In genomic region chr20:50731055-50731929, GRCh38 we compare ENCODE assay signal across 8 cellular contexts. TPM values are rescaled to one million over a fixed set of nuclear protein-coding genes. Genes with fewer than 3 reads are reported as not detected.
A peak's percentile ranks its signal among the peaks of the same experiment; 100 is the strongest.
DNase-seq lines count a peak whose midpoint lies in the region; ATAC-seq, FAIRE-seq and TF ChIP-seq lines count a peak whose summit lies in the region.

Gene PARD6B (plus strand): TSS chr20:50731580. CDS start chr20:50731787, 207 bp downstream.

- peak; percentile 100 for DNase-seq in Calu3
- DNase-seq in HUDEP-2 (lab: John Stamatoyannopoulos, UW; ENCODE audit: unreplicated experiment in 76 of 76), result peak in 75 of 76 experiments; percentile 49 to 99 (median 97)
- peak; percentile 97 for DNase-seq in NOMO-1 treated with DMSO at 0.1 percent for 48 hours (lab: John Stamatoyannopoulos, UW; ENCODE audit: unreplicated experiment)
- DNase-seq in activated CD8-positive, alpha-beta memory T cell treated with anti-CD3 and anti-CD28 coated beads, Interleukin-2, amount 10 ng/mL, durations not matched to agents 7 days and 5 days, result peak; percentile 99
- DNase-seq in H1 (ENCODE audit: low read depth in 1 of 2, low spot score in 2 of 2), result peak; percentile 98 to 99
- peak; percentile 99 for DNase-seq in mesendoderm
- DNase-seq in stimulated activated CD8-positive, alpha-beta memory T cell treated with anti-CD3 and anti-CD28 coated beads, Interleukin-12 subunit alpha, Interleukin-12 subunit beta, amount 100 ng/mL, for 24 hours (ENCODE audit: extremely low read depth), result peak; percentile 99

- POLR2A ChIA-PET in H1 (lab: Charles Lee; ENCODE audit: partially characterized antibody), result interaction anchor here (0.9 to 2.3 kb wide), 10 partner anchors 10 to 95 kb away, joined by 3 to 6 read pairs (median 4); no protein-coding TSS in a partner anchor

- H3K79me1 ChIP-seq in H1 (ENCODE audit: low read depth, low read length), result no peaks in the 10 kb centered on the region
- H3K79me1 ChIP-seq in mesendoderm (ENCODE audit: low read length), result peaks cover 2% of the 10 kb centered on the region

- H3K4me1 ChIP-seq in H1 (replicated peaks in 1 of 4; ENCODE audit: control insufficient read depth in 3 of 4, insufficient read depth in 4 of 4, low read length in 3 of 4), result peaks cover 2 to 9% (median 6%) of the 10 kb centered on the region in 4 experiments; a peak in 5 of 7 replicates
- peaks cover 6% of the 10 kb centered on the region for H3K4me1 ChIP-seq in mesendoderm (ENCODE audit: control insufficient read depth, low read depth, low read length)

- WGBS in H1 (ENCODE audit: extremely low coverage in 1 of 2, insufficient coverage in 1 of 2, insufficient read length in 1 of 2, insufficient replicate concordance in 2 of 2, low coverage in 1 of 2, low lambda C conversion rate in 2 of 2, missing lambda C conversion rate in 1 of 2), 2 experiments, result 2% methylated on average over 40 of the region's 114 CpGs; no CpG with 5 or more reads in 1 of the 2 experiments
- WGBS in mesendoderm (ENCODE audit: extremely low coverage, insufficient coverage, low lambda C conversion rate), result no CpG with 5 or more reads among the region's 114 CpGs

- intact Hi-C loops in Calu3 (cut with micrococcal nuclease; ENCODE audit: unreplicated experiment), result no loop called here

- peak within 1 kb of the TSS; percentile 88 for H3K18ac ChIP-seq in H1 (ENCODE audit: extremely low read depth, low read length)
- H3K18ac ChIP-seq in mesendoderm (ENCODE audit: low read length), result peak within 1 kb of the TSS; percentile 95

- H3K27me3 ChIP-seq in H1 (replicated peaks in 1 of 4; ENCODE audit: control insufficient read depth in 3 of 4, extremely low read depth in 1 of 4, insufficient read depth in 3 of 4, low read length in 3 of 4) (no peaks in the 10 kb centered on the region), mesendoderm (ENCODE audit: insufficient read depth, low read length, poor library complexity) (no peaks in the 10 kb centered on the region)

- H3K27ac Mint-ChIP-seq in Calu3 (ENCODE audit: unreplicated experiment), result peak within 1 kb of the TSS; percentile 99
- peak within 1 kb of the TSS; percentile 81 for H3K27ac Mint-ChIP-seq in activated CD8-positive, alpha-beta memory T cell treated with anti-CD3 and anti-CD28 coated beads, Interleukin-2, amount 10 ng/mL, durations not matched to agents 7 days and 5 days

- H3K23ac ChIP-seq in H1 (ENCODE audit: insufficient read length) (no peak within 1 kb of the TSS), mesendoderm (ENCODE audit: low read length) (peak within 1 kb of the TSS; percentile 95)

- no peaks in the 10 kb centered on the region for H3K9me3 ChIP-seq in H1 (ENCODE audit: insufficient read depth in 2 of 2, low read depth in 1 of 2, low read length in 1 of 2)

- FAIRE-seq in H1 (lab: Jason Lieb, UNC), result no peak

- peak within 1 kb of the TSS; percentile 45 for H3K4ac ChIP-seq in H1 (replicated peaks; ENCODE audit: insufficient read length, low read depth, low read length)
- H3K4ac ChIP-seq in mesendoderm (ENCODE audit: low read depth, low read length), result peak within 1 kb of the TSS; percentile 82

- H3K27ac ChIP-seq in H1 (ENCODE audit: low read depth, low read length), result peak within 1 kb of the TSS; percentile 72
- peak within 1 kb of the TSS; percentile 95 for H3K27ac ChIP-seq in mesendoderm (ENCODE audit: low read depth, low read length)

- CTCF ChIA-PET in Calu3 (lab: Charles Lee), result interaction anchor here (0.6 to 8.7 kb wide), 10 partner anchors 10 to 1678 kb away, joined by 3 to 82 read pairs (median 4); no protein-coding TSS in a partner anchor
- CTCF ChIA-PET in activated CD8-positive, alpha-beta memory T cell treated with anti-CD3 and anti-CD28 coated beads, Interleukin-2, amount 10 ng/mL, durations not matched to agents 7 days and 5 days (lab: Charles Lee), result interaction anchor here (0.6 to 1.3 kb wide), 3 partner anchors 16 to 59 kb away, joined by 3 to 5 read pairs (median 5); no protein-coding TSS in a partner anchor
- CTCF ChIA-PET in H1 (lab: Charles Lee; ENCODE audit: partially characterized antibody), result interaction anchor here (1.0 to 2.6 kb wide), 4 partner anchors 10 to 43 kb away, joined by 3 to 11 read pairs (median 4); no protein-coding TSS in a partner anchor

- no peak within 1 kb of the TSS for H2AK5ac ChIP-seq in H1 (ENCODE audit: low read depth, low read length)
- no peak within 1 kb of the TSS for H2AK5ac ChIP-seq in mesendoderm (ENCODE audit: low read length)

- H4K5ac ChIP-seq in H1 (ENCODE audit: insufficient read length, low read depth, low read length) (peak within 1 kb of the TSS; percentile 85), mesendoderm (ENCODE audit: low read length) (no peak within 1 kb of the TSS)

- H3K23me2 ChIP-seq in H1 (ENCODE audit: low read depth, low read length), result peaks cover 7% of the 10 kb centered on the region

- TF ChIP-seq POLR2A in H1 (IDR thresholded peaks at IDR 0.05; ENCODE audit: control extremely low read depth in 1 of 2, low read depth in 2 of 2, low read length in 2 of 2), result peak; percentile 40 to 66

- peak within 1 kb of the TSS; percentile 61 for H3K4me3 Mint-ChIP-seq in Calu3 (ENCODE audit: low read depth, unreplicated experiment)
- peak within 1 kb of the TSS; percentile 84 for H3K4me3 Mint-ChIP-seq in activated CD8-positive, alpha-beta memory T cell treated with anti-CD3 and anti-CD28 coated beads, Interleukin-2, amount 10 ng/mL, durations not matched to agents 7 days and 5 days

- H2BK20ac ChIP-seq in H1 (ENCODE audit: low read length), result no peak within 1 kb of the TSS

- H3K9ac ChIP-seq in H1 (replicated peaks in 1 of 4; ENCODE audit: extremely low read depth in 1 of 4, low read depth in 3 of 4, low read length in 3 of 4) (peak within 1 kb of the TSS; percentile 77 to 98 (median 84)), mesendoderm (ENCODE audit: low read length) (peak within 1 kb of the TSS; percentile 90)

- H3K4me3 ChIP-seq in H1 (ENCODE audit: extremely low read depth in 1 of 4, insufficient read depth in 2 of 4, low read depth in 3 of 4, low read length in 4 of 4) (peak within 1 kb of the TSS; percentile 80 to 96 (median 92)), mesendoderm (ENCODE audit: low read length) (peak within 1 kb of the TSS; percentile 84)

- BruUV-seq in Calu3 (replicated peaks; lab: Mats Ljungman, UMichigan), result no TSS peak

- no peak within 1 kb of the TSS for H2BK12ac ChIP-seq in H1 (ENCODE audit: low read depth, low read length)

- H3K36me3 ChIP-seq in H1 (ENCODE audit: control insufficient read depth in 2 of 4, insufficient read depth in 4 of 4, low read length in 3 of 4) (peaks cover 0 to 4% (median 2%) of the 10 kb centered on the region in 4 experiments; a peak in 2 of 8 replicates), mesendoderm (ENCODE audit: control insufficient read depth, insufficient read depth, low read length) (no peaks in the 10 kb centered on the region)

- peaks cover 56% of the 10 kb centered on the region for H3K4me1 Mint-ChIP-seq in Calu3 (ENCODE audit: low read depth, unreplicated experiment)
- peaks cover 33% of the 10 kb centered on the region for H3K4me1 Mint-ChIP-seq in activated CD8-positive, alpha-beta memory T cell treated with anti-CD3 and anti-CD28 coated beads, Interleukin-2, amount 10 ng/mL, durations not matched to agents 7 days and 5 days

- H2BK120ac ChIP-seq in H1 (replicated peaks; ENCODE audit: low read depth, low read length) (no peak within 1 kb of the TSS), mesendoderm (ENCODE audit: low read depth, low read length) (peak within 1 kb of the TSS; percentile 32)

- no peak; a peak in 1 of 4 replicates for TF ChIP-seq RAD21 in H1 (IDR thresholded peaks at IDR 0.05 in 1 of 2, conservative IDR thresholded peaks at IDR 0.05 in 1 of 2; ENCODE audit: low read depth in 2 of 2, low read length in 2 of 2)

- TF ChIP-seq CTCF in Calu3 (IDR thresholded peaks at IDR 0.05; ENCODE audit: unreplicated experiment) (no peak), H1 (IDR thresholded peaks at IDR 0.05; ENCODE audit: control extremely low read depth in 1 of 3, insufficient read depth in 1 of 3, low read depth in 1 of 3, low read length in 3 of 3) (no peak)

- H2AFZ ChIP-seq in H1 (ENCODE audit: low read length), result no peak within 1 kb of the TSS

- H4K8ac ChIP-seq in H1 (ENCODE audit: extremely low read depth, insufficient read depth, low read length), result peak within 1 kb of the TSS; percentile 93
- peak within 1 kb of the TSS; percentile 67 for H4K8ac ChIP-seq in mesendoderm (ENCODE audit: low read depth, low read length)

- H4K20me1 ChIP-seq in H1 (replicated peaks in 1 of 2; ENCODE audit: control insufficient read depth in 1 of 2, insufficient read depth in 2 of 2, low read length in 2 of 2), result peaks cover 0 to 3% of the 10 kb centered on the region in 2 experiments

- no peaks in the 10 kb centered on the region for H3K27me3 Mint-ChIP-seq in Calu3 (ENCODE audit: unreplicated experiment)
- no peaks in the 10 kb centered on the region for H3K27me3 Mint-ChIP-seq in activated CD8-positive, alpha-beta memory T cell treated with anti-CD3 and anti-CD28 coated beads, Interleukin-2, amount 10 ng/mL, durations not matched to agents 7 days and 5 days

- H4K91ac ChIP-seq in H1 (replicated peaks; ENCODE audit: insufficient read length, low read length), result peak within 1 kb of the TSS; percentile 32

- H3K56ac ChIP-seq in H1 (replicated peaks; ENCODE audit: insufficient read length, low read depth, low read length), result peak within 1 kb of the TSS; percentile 92
- H3K56ac ChIP-seq in mesendoderm (ENCODE audit: low read length), result peak within 1 kb of the TSS; percentile 96

- TF ChIP-seq EP300 in H1 (IDR thresholded peaks at IDR 0.05; ENCODE audit: borderline replicate concordance in 1 of 2, low read depth in 2 of 2, low read length in 2 of 2), result peak in 1 of 2 experiments; percentile 46; a peak in 1 of 3 replicates

- no peak within 1 kb of the TSS for H3K14ac ChIP-seq in H1 (ENCODE audit: insufficient read length)

- H2BK5ac ChIP-seq in H1 (ENCODE audit: low read depth, low read length) (peak within 1 kb of the TSS; percentile 54; the same call in 1 of the 2 replicates), mesendoderm (ENCODE audit: low read length) (peak within 1 kb of the TSS; percentile 47)

- H3K4me2 ChIP-seq in H1 (ENCODE audit: insufficient read depth in 1 of 2, low read depth in 2 of 2, low read length in 2 of 2) (peak within 1 kb of the TSS; percentile 81 to 83), mesendoderm (ENCODE audit: low read length) (peak within 1 kb of the TSS; percentile 79)

- H2BK15ac ChIP-seq in H1 (ENCODE audit: low read length) (no peak within 1 kb of the TSS), mesendoderm (replicated peaks; ENCODE audit: low read depth) (no peak within 1 kb of the TSS)

- ATAC-seq in GM21423 (IDR thresholded peaks at IDR 0.05; ENCODE audit: unreplicated experiment), result peak; percentile 88
- peak; percentile 96 for ATAC-seq in activated CD8-positive, alpha-beta memory T cell treated with anti-CD3 and anti-CD28 coated beads, Interleukin-2, amount 10 ng/mL, durations not matched to agents 7 days and 5 days

- no peaks in the 10 kb centered on the region for H3K9me3 Mint-ChIP-seq in Calu3 (ENCODE audit: low read depth, unreplicated experiment)
- no peaks in the 10 kb centered on the region for H3K9me3 Mint-ChIP-seq in activated CD8-positive, alpha-beta memory T cell treated with anti-CD3 and anti-CD28 coated beads, Interleukin-2, amount 10 ng/mL, durations not matched to agents 7 days and 5 days (ENCODE audit: low read depth)

- peaks cover 12 to 44% of the 10 kb centered on the region in 2 experiments; a peak in 3 of 4 replicates for H3K79me2 ChIP-seq in H1 (ENCODE audit: control insufficient read depth in 1 of 2, insufficient read depth in 2 of 2, low read length in 2 of 2)
- H3K79me2 ChIP-seq in mesendoderm (ENCODE audit: control insufficient read depth, insufficient read depth, low read length), result peaks cover 26% of the 10 kb centered on the region

- H3K36me3 Mint-ChIP-seq in Calu3 (ENCODE audit: insufficient read depth, unreplicated experiment), result peaks cover 89% of the 10 kb centered on the region
- H3K36me3 Mint-ChIP-seq in activated CD8-positive, alpha-beta memory T cell treated with anti-CD3 and anti-CD28 coated beads, Interleukin-2, amount 10 ng/mL, durations not matched to agents 7 days and 5 days, result peaks cover 6% of the 10 kb centered on the region

RNA-seq across cellular contexts. Expression of gene PARD6B, which starts in this region (rescaled TPM):
- total RNA-seq in Calu3 (2022), result 114 and 127 TPM in 2 replicates
- total RNA-seq in activated CD8-positive, alpha-beta memory T cell treated with anti-CD3 and anti-CD28 coated beads, Interleukin-2, amount 10 ng/mL, durations not matched to agents 7 days and 5 days, result 1 to 10 TPM; 4.2 to 4.6 TPM
- total RNA-seq in H1 (2021; fragmentation: NEBNext Ultra II Directional; extraction: Animal tissue kit (Norgen Biotek cat#: 25700)), result 27.3 and 34.1 TPM in 2 replicates
- 3.3 and 5.2 TPM in 2 replicates for polyA plus RNA-seq in H1 (2011; rRNA removed)
- polyA plus RNA-seq in H1 (2011; cell fraction: cytosol; rRNA removed), result 5.0 TPM
- 2.2 TPM for polyA plus RNA-seq in H1 (2011; cell fraction: nucleus; rRNA removed)
- 3.3 to 5.1 TPM (median 3.8 TPM) in 4 replicates for polyA plus RNA-seq in H1 (2012, experiment 1 of 2)
- 1.2 TPM for polyA plus RNA-seq in H1 (2012, experiment 2 of 2)
- 5.8 TPM for polyA plus RNA-seq in H1 (2013, experiment 1 of 2)
- 5.6 TPM for polyA plus RNA-seq in H1 (2013, experiment 2 of 2)
- 12.2 and 13.7 TPM in 2 replicates for polyA minus RNA-seq in H1 (2011; rRNA and poly(A)+ RNA removed)
- polyA minus RNA-seq in H1 (2011; cell fraction: cytosol; rRNA and poly(A)+ RNA removed), result 16.4 TPM
- polyA minus RNA-seq in H1 (2011; cell fraction: nucleus; rRNA and poly(A)+ RNA removed), result 6.4 TPM
- polyA plus RNA-seq in mesendoderm (2013, experiment 1 of 2), result 4.0 TPM
- 3.9 TPM for polyA plus RNA-seq in mesendoderm (2013, experiment 2 of 2)

Comparison
In these comparisons a context has a peak if more than half of its experiments do, and no peak if none do; other contexts are left out.
1. Peak in every context shown above with its lines: DNase-seq, ATAC-seq, H3K4me3 ChIP-seq and H3K27ac ChIP-seq.